Comparison of ENCODE assay signal across 8 cellular contexts in the genomic region with DNA sequence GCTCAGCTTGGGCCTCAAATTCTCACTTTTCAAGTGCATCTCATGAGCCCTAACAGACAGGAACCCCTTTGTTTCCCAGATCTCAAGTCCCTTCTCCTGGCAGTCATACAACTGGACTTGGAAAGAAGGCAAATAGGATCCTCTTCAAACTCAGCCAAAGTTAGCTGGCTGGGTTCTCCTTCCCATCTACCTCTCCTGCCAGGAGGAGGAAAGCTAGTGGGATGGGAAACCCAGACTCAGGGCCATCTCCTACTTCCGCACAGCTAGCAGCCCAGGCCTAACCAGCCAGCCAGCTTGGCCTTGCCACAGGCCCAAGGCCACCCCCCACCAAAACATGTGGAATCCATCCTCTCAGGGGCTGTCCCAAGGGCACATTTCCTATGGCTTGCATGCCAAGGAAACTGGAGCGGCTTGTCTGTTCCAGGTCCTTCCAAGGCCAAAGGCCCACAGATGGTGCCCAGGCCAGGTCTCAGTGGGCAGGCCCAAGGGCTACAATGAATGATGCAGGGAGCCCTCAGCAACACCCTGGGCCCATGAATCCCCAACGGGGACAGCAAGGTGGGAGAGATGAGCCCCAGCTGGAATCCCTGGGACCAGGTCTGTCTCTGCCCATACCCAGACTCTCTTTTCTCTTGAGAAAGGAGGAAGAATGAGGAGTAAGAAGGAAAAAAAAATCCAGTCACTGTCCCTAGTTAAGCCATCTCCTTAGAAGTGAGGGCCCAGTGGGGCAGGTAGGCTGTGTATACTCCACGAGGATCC. TPM values are rescaled to one million over a fixed set of nuclear protein-coding genes. Genes with fewer than 3 reads are reported as not detected.
DNase-seq lines count a peak whose midpoint lies in the region; ATAC-seq and TF ChIP-seq lines count a peak whose summit lies in the region.

No MANE protein-coding gene starts in this region.

- TF ChIP-seq CTCF in Caco-2 (IDR thresholded peaks at IDR 0.05; ENCODE audit: insufficient read depth in 1 of 2, low read depth in 1 of 2, low read length in 1 of 2, severe bottlenecking in 1 of 2, unreplicated experiment in 1 of 2): no peak
- no peak for TF ChIP-seq CTCF in RWPE1 (conservative IDR thresholded peaks at IDR 0.05; ENCODE audit: low read depth)
- TF ChIP-seq CTCF in osteoblast (IDR thresholded peaks at IDR 0.05; ENCODE audit: extremely low read depth, low read depth, low read length): no peak

- DNase-seq in Caco-2 (no peak), RWPE1 (ENCODE audit: low spot score) (no peak), osteoblast (ENCODE audit: insufficient read length, low spot score, missing footprints) (peak; percentile 87), RKO (ENCODE audit: low spot score) (no peak)

- intact Hi-C loops in Caco-2 (cut with micrococcal nuclease; ENCODE audit: unreplicated experiment): loop anchor here (10.0 kb wide), 1 partner anchor 216 kb away; the partner anchor contains the start of gene MAP3K3

- WGBS in esophagus, 2 donors: 30 to 36% methylated on average over 4 of the region's 4 CpGs

- H3K36me3 ChIP-seq in Caco-2 (ENCODE audit: control insufficient read depth, insufficient read depth, low read length): peaks cover 7% of the 10 kb centered on the region
- peaks cover 0 to 8% of the 10 kb centered on the region in 2 donors for H3K36me3 ChIP-seq in esophagus (ENCODE audit: control insufficient read depth in 2 of 2, insufficient read depth in 2 of 2, low read length in 1 of 2)
- H3K36me3 ChIP-seq in osteoblast (ENCODE audit: insufficient read depth, low read length): peaks cover 9% of the 10 kb centered on the region

- H3K27ac ChIP-seq in RWPE1: peak overlapping the region; percentile 93
- H3K27ac ChIP-seq in esophagus (ENCODE audit: low read depth in 2 of 2, low read length in 1 of 2): peak overlapping the region; percentile 95 to 96
- peak overlapping the region; percentile 68 for H3K27ac ChIP-seq in osteoblast (ENCODE audit: low read depth, low read length)

- H3K4me1 Mint-ChIP-seq in Caco-2 (ENCODE audit: low read depth, unreplicated experiment): peaks cover 26% of the 10 kb centered on the region

- peaks cover 50% of the 10 kb centered on the region for H3K36me3 Mint-ChIP-seq in Caco-2 (ENCODE audit: insufficient read depth, unreplicated experiment)

- H3K4me3 Mint-ChIP-seq in Caco-2 (ENCODE audit: unreplicated experiment): peak overlapping the region; percentile 99

- H3K4me3 ChIP-seq in Caco-2 (ENCODE audit: low read depth, low read length) (peak overlapping the region; percentile 95), esophagus (ENCODE audit: low read depth in 1 of 2, low read length in 2 of 2) (peak overlapping the region; percentile 94), osteoblast (ENCODE audit: insufficient read depth, low read length) (peak overlapping the region; percentile 95)

- peaks cover 63% of the 10 kb centered on the region for H3K79me2 ChIP-seq in osteoblast (ENCODE audit: insufficient read depth, low read length)

- CTCF ChIA-PET in Caco-2 (lab: Charles Lee): interaction anchor here (1.2 to 1.4 kb wide), 3 partner anchors 11 to 14 kb away, joined by 4 to 7 read pairs (median 6); no protein-coding TSS in a partner anchor
- CTCF ChIA-PET in RWPE1 (lab: Yijun Ruan, JAX): interaction anchor here (0.6 kb wide), 1 partner anchor 8 kb away, joined by 3 read pairs; no protein-coding TSS in a partner anchor

- POLR2A ChIA-PET in Caco-2 (lab: Charles Lee) (interaction anchor here (0.5 to 1.0 kb wide), 3 partner anchors 13 to 300 kb away, joined by 3 to 4 read pairs (median 3); no protein-coding TSS in a partner anchor), RWPE1 (lab: Yijun Ruan, JAX; ENCODE audit: low non-redundant PET) (no interaction called here)

- H3K27ac Mint-ChIP-seq in Caco-2 (ENCODE audit: unreplicated experiment): peak overlapping the region; percentile 87

- no TSS peak for BruUV-seq in Caco-2 (replicated peaks; lab: Mats Ljungman, UMichigan)

- H3K9me3 Mint-ChIP-seq in Caco-2 (ENCODE audit: unreplicated experiment): no peaks in the 10 kb centered on the region

- no peak overlapping the region for H2AFZ ChIP-seq in osteoblast (ENCODE audit: low read length)

- peak overlapping the region; percentile 90 for H3K4me2 ChIP-seq in osteoblast (ENCODE audit: insufficient read depth, low read length)

- peaks cover 34% of the 10 kb centered on the region for H4K20me1 ChIP-seq in osteoblast (ENCODE audit: insufficient read depth, low read length)

- H3K4me1 ChIP-seq in Caco-2: peaks cover 15% of the 10 kb centered on the region
- H3K4me1 ChIP-seq in esophagus (ENCODE audit: control insufficient read depth in 2 of 2, insufficient read depth in 2 of 2, low read length in 1 of 2): peaks cover 22 to 23% of the 10 kb centered on the region in 2 donors
- peaks cover 39% of the 10 kb centered on the region for H3K4me1 ChIP-seq in osteoblast (ENCODE audit: insufficient read depth, low read length)

- no peaks in the 10 kb centered on the region for H3K9me3 ChIP-seq in Caco-2
- no peaks in the 10 kb centered on the region for H3K9me3 ChIP-seq in esophagus (ENCODE audit: control insufficient read depth in 2 of 2, insufficient read depth in 1 of 2, low read depth in 1 of 2, low read length in 1 of 2)
- H3K9me3 ChIP-seq in osteoblast (ENCODE audit: low read depth, low read length): no peaks in the 10 kb centered on the region

- H3K27me3 Mint-ChIP-seq in Caco-2 (ENCODE audit: insufficient read depth, unreplicated experiment): no peaks in the 10 kb centered on the region

- no peaks in the 10 kb centered on the region for H3K27me3 ChIP-seq in Caco-2 (replicated peaks; ENCODE audit: control insufficient read depth, insufficient read depth, low read length)
- no peaks in the 10 kb centered on the region for H3K27me3 ChIP-seq in esophagus (ENCODE audit: control insufficient read depth in 1 of 2, insufficient read depth in 2 of 2, low read length in 2 of 2)
- H3K27me3 ChIP-seq in osteoblast (ENCODE audit: insufficient read depth, low read length): no peaks in the 10 kb centered on the region

- no peak for ATAC-seq in GM19467 (IDR thresholded peaks at IDR 0.05; ENCODE audit: unreplicated experiment)
- ATAC-seq in GM21825 (IDR thresholded peaks at IDR 0.05; ENCODE audit: unreplicated experiment): no peak
- no peak for ATAC-seq in GM19351 (IDR thresholded peaks at IDR 0.05; ENCODE audit: unreplicated experiment)

RNA-seq across cellular contexts. Expression of gene SMARCD2, which starts 1.7 kb away (rescaled TPM):
- total RNA-seq in Caco-2 (2022) (134 TPM in 2 replicates), osteoblast (53.9 and 54.8 TPM in 2 replicates)
- polyA plus RNA-seq in esophagus: 10 to 100 TPM; 54.4 to 62.4 TPM

RNA-seq across cellular contexts. Expression of gene FTSJ3, which starts 13.3 kb away (rescaled TPM):
- total RNA-seq in Caco-2 (2022): 75.9 and 76.3 TPM in 2 replicates
- polyA plus RNA-seq in esophagus: 10 to 100 TPM; 15.1 to 18.5 TPM
- total RNA-seq in osteoblast: 43.0 and 45.2 TPM in 2 replicates

RNA-seq across cellular contexts. Expression of gene PSMC5, which starts 13.5 kb away (rescaled TPM):
- total RNA-seq in Caco-2 (2022) (197 TPM in 2 replicates), osteoblast (34.0 and 36.5 TPM in 2 replicates)
- 100 to 1,000 TPM; 137 to 156 TPM for polyA plus RNA-seq in esophagus

RNA-seq across cellular contexts. Expression of gene CSH2, which starts 32.7 kb away (rescaled TPM):
- total RNA-seq in Caco-2 (2022) (not detected in 2 replicates), osteoblast (not detected in 2 replicates)
- not detected for polyA plus RNA-seq in esophagus

RNA-seq across cellular contexts. Expression of gene GH2, which starts 41.0 kb away (rescaled TPM):
- not detected in 2 replicates for total RNA-seq in Caco-2 (2022)
- not detected for polyA plus RNA-seq in esophagus
- total RNA-seq in osteoblast: not detected in 2 replicates
